In the genomic region with DNA sequence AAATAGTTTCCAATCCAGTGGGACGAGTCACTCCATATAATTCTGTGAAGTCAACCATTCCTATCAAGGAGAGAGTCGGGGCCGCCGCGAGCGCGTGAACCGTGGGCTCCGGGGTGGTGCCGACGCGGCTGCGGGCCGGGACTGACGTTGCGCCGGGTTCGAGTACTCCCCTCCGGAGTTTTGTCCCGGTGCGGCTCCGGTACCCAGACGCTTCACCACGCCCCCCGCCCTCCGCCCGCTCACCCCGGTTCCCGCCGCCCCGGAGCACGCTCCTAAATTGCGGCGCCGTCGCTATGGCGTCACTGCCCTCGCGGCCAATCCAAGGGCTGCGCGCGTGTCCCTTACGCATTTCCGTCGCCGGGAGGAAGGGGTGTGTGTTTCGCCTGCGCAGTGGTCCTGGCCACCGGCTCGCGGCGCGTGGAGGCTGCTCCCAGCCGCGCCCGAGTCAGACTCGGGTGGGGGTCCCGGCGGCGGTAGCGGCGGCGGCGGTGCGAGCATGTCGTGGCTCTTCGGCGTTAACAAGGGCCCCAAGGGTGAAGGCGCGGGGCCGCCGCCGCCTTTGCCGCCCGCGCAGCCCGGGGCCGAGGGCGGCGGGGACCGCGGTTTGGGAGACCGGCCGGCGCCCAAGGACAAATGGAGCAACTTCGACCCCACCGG, we compare ENCODE assay signal across 8 cellular contexts.
DNase-seq lines count a peak whose midpoint lies in the region; ATAC-seq lines count a peak whose summit lies in the region.

A gene with protein sequence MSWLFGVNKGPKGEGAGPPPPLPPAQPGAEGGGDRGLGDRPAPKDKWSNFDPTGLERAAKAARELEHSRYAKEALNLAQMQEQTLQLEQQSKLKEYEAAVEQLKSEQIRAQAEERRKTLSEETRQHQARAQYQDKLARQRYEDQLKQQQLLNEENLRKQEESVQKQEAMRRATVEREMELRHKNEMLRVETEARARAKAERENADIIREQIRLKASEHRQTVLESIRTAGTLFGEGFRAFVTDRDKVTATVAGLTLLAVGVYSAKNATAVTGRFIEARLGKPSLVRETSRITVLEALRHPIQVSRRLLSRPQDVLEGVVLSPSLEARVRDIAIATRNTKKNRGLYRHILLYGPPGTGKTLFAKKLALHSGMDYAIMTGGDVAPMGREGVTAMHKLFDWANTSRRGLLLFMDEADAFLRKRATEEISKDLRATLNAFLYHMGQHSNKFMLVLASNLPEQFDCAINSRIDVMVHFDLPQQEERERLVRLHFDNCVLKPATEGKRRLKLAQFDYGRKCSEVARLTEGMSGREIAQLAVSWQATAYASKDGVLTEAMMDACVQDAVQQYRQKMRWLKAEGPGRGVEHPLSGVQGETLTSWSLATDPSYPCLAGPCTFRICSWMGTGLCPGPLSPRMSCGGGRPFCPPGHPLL (plus strand): TSS at position 377 of the 657 bp plus-strand sequence. CDS start 120 bp downstream, at position 497.

- H3K9me3 ChIP-seq in BLaER1 treated with 17β-estradiol and CSF1 and Interleukin-3, amounts not matched to agents 10 nM and 100 nM (replicated peaks in 1 of 11), result no peaks in the 10 kb centered on the region

- H3K9ac ChIP-seq in BLaER1 treated with 17β-estradiol and CSF1 and Interleukin-3, amounts not matched to agents 10 nM and 100 nM, result peak within 1 kb of the TSS; percentile 76 to 88 (median 81)

- peak; percentile 89 for ATAC-seq in GM19328 (IDR thresholded peaks at IDR 0.05; ENCODE audit: unreplicated experiment)
- ATAC-seq in HG03520 (IDR thresholded peaks at IDR 0.05; ENCODE audit: unreplicated experiment), result peak; percentile 85

- H3K4me2 ChIP-seq in BLaER1 treated with 17β-estradiol and CSF1 and Interleukin-3, amounts not matched to agents 10 nM and 100 nM, result peak within 1 kb of the TSS; percentile 94 to 100 (median 97)

- no peaks in the 10 kb centered on the region for H3K27me3 ChIP-seq in BLaER1 treated with 17β-estradiol and CSF1 and Interleukin-3, amounts not matched to agents 10 nM and 100 nM

- H3K27ac ChIP-seq in BLaER1 treated with 17β-estradiol and CSF1 and Interleukin-3, amounts not matched to agents 10 nM and 100 nM, result peak within 1 kb of the TSS; percentile 37 to 81 (median 69); a peak in 21 of 22 replicates

- H4K20me1 ChIP-seq in BLaER1 treated with 17β-estradiol and CSF1 and Interleukin-3, amounts not matched to agents 10 nM and 100 nM, result peaks cover 0 to 44% (median 40%) of the 10 kb centered on the region in 11 experiments; a peak in 20 of 22 replicates

- DNase-seq in NCI-H748 (lab: John Stamatoyannopoulos, UW; ENCODE audit: unreplicated experiment) (peak; percentile 90), cortex of kidney (lab: John Stamatoyannopoulos, UW) (peak; percentile 24), left kidney (ENCODE audit: low read depth, low spot score) (peak; percentile 98)
- peak; percentile 90 for DNase-seq in activated CD4-positive, alpha-beta T cell treated with anti-CD3 and anti-CD28 coated beads, Interleukin-2, amount 50 U/mL, for 1 hour
- peak; percentile 95 for DNase-seq in stimulated activated CD4-positive, alpha-beta T cell treated with anti-CD3 and anti-CD28 coated beads, Interleukin-1b, Interleukin-23, amount 100 ng/mL, for 48 hours

- peak within 1 kb of the TSS; percentile 67 to 89 (median 80) for H3K4me3 ChIP-seq in BLaER1 treated with 17β-estradiol and CSF1 and Interleukin-3, amounts not matched to agents 10 nM and 100 nM

- peaks cover 37 to 59% (median 49%) of the 10 kb centered on the region in 10 experiments for H3K4me1 ChIP-seq in BLaER1 treated with 17β-estradiol and CSF1 and Interleukin-3, amounts not matched to agents 10 nM and 100 nM

- peaks cover 0 to 17% (median 9%) of the 10 kb centered on the region in 11 experiments; a peak in 12 of 22 replicates for H3K36me3 ChIP-seq in BLaER1 treated with 17β-estradiol and CSF1 and Interleukin-3, amounts not matched to agents 10 nM and 100 nM

Comparison
In these comparisons a context has a peak if more than half of its experiments do, and no peak if none do; other contexts are left out.
1. Peak in every context shown above with its lines: DNase-seq, ATAC-seq, H3K4me3 ChIP-seq and H3K27ac ChIP-seq.
2. DNase-seq: peak in every context shown above with its lines; median percentile 98 in left kidney; 95 in stimulated activated CD4-positive, alpha-beta T cell treated with anti-CD3 and anti-CD28 coated beads, Interleukin-1b, Interleukin-23, amount 100 ng/mL, for 48 hours; 90 in NCI-H748; 90 in activated CD4-positive, alpha-beta T cell treated with anti-CD3 and anti-CD28 coated beads, Interleukin-2, amount 50 U/mL, for 1 hour; 24 in cortex of kidney.